ENCODE assay signal across 1 cellular context in genomic region chr1:205631727-205632373, GRCh38.
TF ChIP-seq lines count a peak whose summit lies in the region.

A gene with protein sequence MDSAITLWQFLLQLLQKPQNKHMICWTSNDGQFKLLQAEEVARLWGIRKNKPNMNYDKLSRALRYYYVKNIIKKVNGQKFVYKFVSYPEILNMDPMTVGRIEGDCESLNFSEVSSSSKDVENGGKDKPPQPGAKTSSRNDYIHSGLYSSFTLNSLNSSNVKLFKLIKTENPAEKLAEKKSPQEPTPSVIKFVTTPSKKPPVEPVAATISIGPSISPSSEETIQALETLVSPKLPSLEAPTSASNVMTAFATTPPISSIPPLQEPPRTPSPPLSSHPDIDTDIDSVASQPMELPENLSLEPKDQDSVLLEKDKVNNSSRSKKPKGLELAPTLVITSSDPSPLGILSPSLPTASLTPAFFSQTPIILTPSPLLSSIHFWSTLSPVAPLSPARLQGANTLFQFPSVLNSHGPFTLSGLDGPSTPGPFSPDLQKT (minus strand): TSS chr1:205632011. CDS start chr1:205623882, 8,129 bp downstream.

TF ChIP-seq in GM12878, 131 proteins besides CTCF, POLR2A, EP300 and RAD21 (continued from another document and continues in another):
- TF ChIP-seq, protein P1, sequence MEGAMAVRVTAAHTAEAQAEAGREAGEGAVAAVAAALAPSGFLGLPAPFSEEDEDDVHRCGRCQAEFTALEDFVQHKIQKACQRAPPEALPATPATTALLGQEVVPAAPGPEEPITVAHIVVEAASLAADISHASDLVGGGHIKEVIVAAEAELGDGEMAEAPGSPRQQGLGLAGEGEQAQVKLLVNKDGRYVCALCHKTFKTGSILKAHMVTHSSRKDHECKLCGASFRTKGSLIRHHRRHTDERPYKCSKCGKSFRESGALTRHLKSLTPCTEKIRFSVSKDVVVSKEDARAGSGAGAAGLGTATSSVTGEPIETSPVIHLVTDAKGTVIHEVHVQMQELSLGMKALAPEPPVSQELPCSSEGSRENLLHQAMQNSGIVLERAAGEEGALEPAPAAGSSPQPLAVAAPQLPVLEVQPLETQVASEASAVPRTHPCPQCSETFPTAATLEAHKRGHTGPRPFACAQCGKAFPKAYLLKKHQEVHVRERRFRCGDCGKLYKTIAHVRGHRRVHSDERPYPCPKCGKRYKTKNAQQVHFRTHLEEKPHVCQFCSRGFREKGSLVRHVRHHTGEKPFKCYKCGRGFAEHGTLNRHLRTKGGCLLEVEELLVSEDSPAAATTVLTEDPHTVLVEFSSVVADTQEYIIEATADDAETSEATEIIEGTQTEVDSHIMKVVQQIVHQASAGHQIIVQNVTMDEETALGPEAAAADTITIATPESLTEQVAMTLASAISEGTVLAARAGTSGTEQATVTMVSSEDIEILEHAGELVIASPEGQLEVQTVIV (IDR thresholded peaks at IDR 0.05; ENCODE audit: borderline replicate concordance, partially characterized antibody) = peak; percentile 53
- TF ChIP-seq SIN3A (IDR thresholded peaks at IDR 0.05; ENCODE audit: low read depth, low read length) (no peak), HDAC6 (IDR thresholded peaks at IDR 0.05; ENCODE audit: unreplicated experiment) (no peak), CBX5 (IDR thresholded peaks at IDR 0.05; ENCODE audit: low read depth) (0 out of 2 replicates have a peak, but pooled peaks have one; percentile 55), TCF7 (IDR thresholded peaks at IDR 0.05; ENCODE audit: borderline replicate concordance) (no peak), KDM1A (IDR thresholded peaks at IDR 0.05; ENCODE audit: borderline replicate concordance) (no peak), SPI1 (IDR thresholded peaks at IDR 0.05; ENCODE audit: borderline replicate concordance, insufficient read depth, low read depth, low read length) (no peak), ZBTB11 (CRISPR knock-in tag; IDR thresholded peaks at IDR 0.05) (no peak), NR2C1 (IDR thresholded peaks at IDR 0.05) (0 out of 2 replicates have a peak, but pooled peaks have one; percentile 40), TBL1XR1 (IDR thresholded peaks at IDR 0.05; ENCODE audit: low read depth, low read length) (no peak), BHLHE40 (IDR thresholded peaks at IDR 0.05; ENCODE audit: borderline replicate concordance in 1 of 2, low read depth in 2 of 2, low read length in 1 of 2) (peak; percentile 66 to 76; a peak in 3 of 4 replicates), TAF1 (IDR thresholded peaks at IDR 0.05; ENCODE audit: borderline replicate concordance, low read depth, low read length) (peak; percentile 78; the same call in 1 of the 2 replicates), ZBED1 (IDR thresholded peaks at IDR 0.05; ENCODE audit: borderline replicate concordance) (no peak), KLF5 (IDR thresholded peaks at IDR 0.05; ENCODE audit: partially characterized antibody) (no peak), ZNF622 (IDR thresholded peaks at IDR 0.05) (no peak), RUNX3 (IDR thresholded peaks at IDR 0.05; ENCODE audit: low read length) (peak; percentile 71), PBX3 (IDR thresholded peaks at IDR 0.05; ENCODE audit: insufficient replicate concordance, low read depth, low read length) (peak; percentile 23), STAT1 (conservative IDR thresholded peaks at IDR 0.05) (no peak), RB1 (IDR thresholded peaks at IDR 0.05; ENCODE audit: borderline replicate concordance) (peak; percentile 89), BRCA1 (IDR thresholded peaks at IDR 0.05; ENCODE audit: low read depth, low read length) (no peak), ELK1 (IDR thresholded peaks at IDR 0.05; ENCODE audit: low read depth, low read length) (peak; percentile 95), HDAC2 (IDR thresholded peaks at IDR 0.05) (no peak), GABPA (IDR thresholded peaks at IDR 0.05; ENCODE audit: low read depth) (peak; percentile 85), RCOR1 (conservative IDR thresholded peaks at IDR 0.05; ENCODE audit: low read depth, low read length) (no peak), EZH2 (IDR thresholded peaks at IDR 0.05; ENCODE audit: borderline replicate concordance, control insufficient read depth, low read depth, low read length) (no peak), KAT2A (conservative IDR thresholded peaks at IDR 0.05; ENCODE audit: control insufficient read depth, low read depth, low read length) (no peak), SREBF2 (IDR thresholded peaks at IDR 0.05; ENCODE audit: low read length) (no peak), FOXM1 (IDR thresholded peaks at IDR 0.05; ENCODE audit: low read depth, low read length) (peak; percentile 32; the same call in 1 of the 2 replicates), CBX3 (IDR thresholded peaks at IDR 0.05; ENCODE audit: borderline replicate concordance, low read depth) (no peak), SMC3 (IDR thresholded peaks at IDR 0.05; ENCODE audit: borderline replicate concordance, low read length) (peak; percentile 94), BMI1 (IDR thresholded peaks at IDR 0.05; ENCODE audit: borderline replicate concordance) (no peak), MTA2 (IDR thresholded peaks at IDR 0.05; ENCODE audit: low read depth) (no peak), SIX5 (IDR thresholded peaks at IDR 0.05; ENCODE audit: low read depth, low read length, severe bottlenecking) (no peak), HDGF (IDR thresholded peaks at IDR 0.05) (peak; percentile 78; the same call in 1 of the 2 replicates), ASH2L (IDR thresholded peaks at IDR 0.05; ENCODE audit: borderline replicate concordance, low read depth) (no peak), ZNF274 (IDR thresholded peaks at IDR 0.05; ENCODE audit: insufficient read depth, insufficient read length) (no peak), RELA (IDR thresholded peaks at IDR 0.05; ENCODE audit: borderline replicate concordance, partially characterized antibody) (peak; percentile 42), RFX5 (IDR thresholded peaks at IDR 0.05; ENCODE audit: low read depth, low read length) (no peak), SRF (IDR thresholded peaks at IDR 0.05; ENCODE audit: low read depth in 2 of 2, low read length in 2 of 2) (peak in 1 of 2 experiments; percentile 47; a peak in 1 of 4 replicates), TARDBP (IDR thresholded peaks at IDR 0.05; ENCODE audit: borderline replicate concordance) (0 out of 2 replicates have a peak, but pooled peaks have one; percentile 45), MEF2B (IDR thresholded peaks at IDR 0.05; ENCODE audit: partially characterized antibody, poor library complexity, severe bottlenecking) (peak; percentile 37), SREBF1 (IDR thresholded peaks at IDR 0.05; ENCODE audit: low read length) (no peak), JUNB (IDR thresholded peaks at IDR 0.05) (no peak), IKZF1 (conservative IDR thresholded peaks at IDR 0.05) (peak; percentile 81), MAX (IDR thresholded peaks at IDR 0.05; ENCODE audit: low read depth, low read length) (no peak), STAT3 (IDR thresholded peaks at IDR 0.05; ENCODE audit: low read depth, low read length) (no peak), BACH1 (IDR thresholded peaks at IDR 0.05; ENCODE audit: borderline replicate concordance) (peak; percentile 81), IKZF2 (IDR thresholded peaks at IDR 0.05) (peak; percentile 48 to 54; a peak in 3 of 4 replicates)
- TF ChIP-seq, protein P2, sequence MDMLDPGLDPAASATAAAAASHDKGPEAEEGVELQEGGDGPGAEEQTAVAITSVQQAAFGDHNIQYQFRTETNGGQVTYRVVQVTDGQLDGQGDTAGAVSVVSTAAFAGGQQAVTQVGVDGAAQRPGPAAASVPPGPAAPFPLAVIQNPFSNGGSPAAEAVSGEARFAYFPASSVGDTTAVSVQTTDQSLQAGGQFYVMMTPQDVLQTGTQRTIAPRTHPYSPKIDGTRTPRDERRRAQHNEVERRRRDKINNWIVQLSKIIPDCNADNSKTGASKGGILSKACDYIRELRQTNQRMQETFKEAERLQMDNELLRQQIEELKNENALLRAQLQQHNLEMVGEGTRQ (IDR thresholded peaks at IDR 0.05; ENCODE audit: borderline replicate concordance, low read depth, low read length) = no peak
- TF ChIP-seq, protein P3, sequence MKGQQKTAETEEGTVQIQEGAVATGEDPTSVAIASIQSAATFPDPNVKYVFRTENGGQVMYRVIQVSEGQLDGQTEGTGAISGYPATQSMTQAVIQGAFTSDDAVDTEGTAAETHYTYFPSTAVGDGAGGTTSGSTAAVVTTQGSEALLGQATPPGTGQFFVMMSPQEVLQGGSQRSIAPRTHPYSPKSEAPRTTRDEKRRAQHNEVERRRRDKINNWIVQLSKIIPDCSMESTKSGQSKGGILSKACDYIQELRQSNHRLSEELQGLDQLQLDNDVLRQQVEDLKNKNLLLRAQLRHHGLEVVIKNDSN (IDR thresholded peaks at IDR 0.05; ENCODE audit: borderline replicate concordance, extremely low read length, insufficient read depth, low read depth, low read length) = no peak
- TF ChIP-seq, protein P4, sequence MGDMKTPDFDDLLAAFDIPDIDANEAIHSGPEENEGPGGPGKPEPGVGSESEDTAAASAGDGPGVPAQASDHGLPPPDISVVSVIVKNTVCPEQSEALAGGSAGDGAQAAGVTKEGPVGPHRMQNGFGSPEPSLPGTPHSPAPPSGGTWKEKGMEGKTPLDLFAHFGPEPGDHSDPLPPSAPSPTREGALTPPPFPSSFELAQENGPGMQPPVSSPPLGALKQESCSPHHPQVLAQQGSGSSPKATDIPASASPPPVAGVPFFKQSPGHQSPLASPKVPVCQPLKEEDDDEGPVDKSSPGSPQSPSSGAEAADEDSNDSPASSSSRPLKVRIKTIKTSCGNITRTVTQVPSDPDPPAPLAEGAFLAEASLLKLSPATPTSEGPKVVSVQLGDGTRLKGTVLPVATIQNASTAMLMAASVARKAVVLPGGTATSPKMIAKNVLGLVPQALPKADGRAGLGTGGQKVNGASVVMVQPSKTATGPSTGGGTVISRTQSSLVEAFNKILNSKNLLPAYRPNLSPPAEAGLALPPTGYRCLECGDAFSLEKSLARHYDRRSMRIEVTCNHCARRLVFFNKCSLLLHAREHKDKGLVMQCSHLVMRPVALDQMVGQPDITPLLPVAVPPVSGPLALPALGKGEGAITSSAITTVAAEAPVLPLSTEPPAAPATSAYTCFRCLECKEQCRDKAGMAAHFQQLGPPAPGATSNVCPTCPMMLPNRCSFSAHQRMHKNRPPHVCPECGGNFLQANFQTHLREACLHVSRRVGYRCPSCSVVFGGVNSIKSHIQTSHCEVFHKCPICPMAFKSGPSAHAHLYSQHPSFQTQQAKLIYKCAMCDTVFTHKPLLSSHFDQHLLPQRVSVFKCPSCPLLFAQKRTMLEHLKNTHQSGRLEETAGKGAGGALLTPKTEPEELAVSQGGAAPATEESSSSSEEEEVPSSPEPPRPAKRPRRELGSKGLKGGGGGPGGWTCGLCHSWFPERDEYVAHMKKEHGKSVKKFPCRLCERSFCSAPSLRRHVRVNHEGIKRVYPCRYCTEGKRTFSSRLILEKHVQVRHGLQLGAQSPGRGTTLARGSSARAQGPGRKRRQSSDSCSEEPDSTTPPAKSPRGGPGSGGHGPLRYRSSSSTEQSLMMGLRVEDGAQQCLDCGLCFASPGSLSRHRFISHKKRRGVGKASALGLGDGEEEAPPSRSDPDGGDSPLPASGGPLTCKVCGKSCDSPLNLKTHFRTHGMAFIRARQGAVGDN (IDR thresholded peaks at IDR 0.05) = peak; percentile 75
- TF ChIP-seq, protein P5, sequence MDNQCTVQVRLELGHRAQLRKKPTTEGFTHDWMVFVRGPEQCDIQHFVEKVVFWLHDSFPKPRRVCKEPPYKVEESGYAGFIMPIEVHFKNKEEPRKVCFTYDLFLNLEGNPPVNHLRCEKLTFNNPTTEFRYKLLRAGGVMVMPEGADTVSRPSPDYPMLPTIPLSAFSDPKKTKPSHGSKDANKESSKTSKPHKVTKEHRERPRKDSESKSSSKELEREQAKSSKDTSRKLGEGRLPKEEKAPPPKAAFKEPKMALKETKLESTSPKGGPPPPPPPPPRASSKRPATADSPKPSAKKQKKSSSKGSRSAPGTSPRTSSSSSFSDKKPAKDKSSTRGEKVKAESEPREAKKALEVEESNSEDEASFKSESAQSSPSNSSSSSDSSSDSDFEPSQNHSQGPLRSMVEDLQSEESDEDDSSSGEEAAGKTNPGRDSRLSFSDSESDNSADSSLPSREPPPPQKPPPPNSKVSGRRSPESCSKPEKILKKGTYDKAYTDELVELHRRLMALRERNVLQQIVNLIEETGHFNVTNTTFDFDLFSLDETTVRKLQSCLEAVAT (IDR thresholded peaks at IDR 0.05) = peak; percentile 59; the same call in 1 of the 2 replicates
